In the genomic region with DNA sequence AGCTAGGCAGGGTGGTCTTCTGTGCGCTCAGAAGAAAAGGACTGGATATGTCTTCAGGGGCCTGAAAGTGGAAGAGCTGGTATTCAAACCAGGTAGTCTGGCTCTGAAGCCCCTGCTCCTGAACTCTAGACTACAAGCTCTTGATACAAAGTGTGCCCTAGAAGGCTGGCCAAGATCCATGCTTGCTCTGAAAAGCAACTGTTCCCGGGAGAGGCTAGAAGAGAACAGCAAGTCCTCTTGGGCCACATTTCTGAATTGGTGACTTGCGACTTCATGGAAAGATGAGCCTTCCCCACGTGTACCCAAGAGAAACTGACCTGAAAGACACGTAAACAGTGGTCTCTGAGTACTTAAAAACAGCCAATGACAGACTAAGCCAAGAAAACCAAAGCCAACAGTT, we compare ENCODE assay signal across 17 cellular contexts.
DNase-seq lines count a peak whose midpoint lies in the region; TF ChIP-seq lines count a peak whose summit lies in the region.
"Had no signal": no experiment of that assay in that cellular context is flagged by ENCODE, and none has a peak within 500 bp of the region (broad histone marks: within the 10 kb centered on the region; RNA-seq: fewer than 3 reads in every experiment).

No MANE protein-coding gene starts in this region.

- intact Hi-C loops in esophagus muscularis mucosa (cut with DNase I) (no loop called here), testis (cut with DNase I; ENCODE audit: low total_unique reads) (no loop called here)

- H3K27ac Mint-ChIP-seq in nephron progenitor cell, result no peak overlapping the region
- no peak overlapping the region for H3K27ac Mint-ChIP-seq in activated CD4-positive, alpha-beta memory T cell treated with anti-CD3 and anti-CD28 coated beads, Interleukin-2, amount 10 ng/mL, durations not matched to agents 7 days and 5 days
- H3K27ac Mint-ChIP-seq: GM23338 had no signal

- no peak for TF ChIP-seq CTCF in esophagus muscularis mucosa (IDR thresholded peaks at IDR 0.05)
- no peak for TF ChIP-seq CTCF in testis (IDR thresholded peaks at IDR 0.05)
- no peak for TF ChIP-seq CTCF in nephron progenitor cell (IDR thresholded peaks at IDR 0.05)

- peaks cover 0 to 13% (median 5%) of the 10 kb centered on the region in 4 donors for H3K9me3 ChIP-seq in esophagus muscularis mucosa
- H3K9me3 ChIP-seq in testis, result no peaks in the 10 kb centered on the region
- H3K9me3 ChIP-seq: Caco-2, Peyer's patch had no signal

- H3K4me3 Mint-ChIP-seq in nephron progenitor cell, result no peak overlapping the region
- H3K4me3 Mint-ChIP-seq in activated CD4-positive, alpha-beta memory T cell treated with anti-CD3 and anti-CD28 coated beads, Interleukin-2, amount 10 ng/mL, durations not matched to agents 7 days and 5 days, result no peak overlapping the region
- H3K4me3 Mint-ChIP-seq: GM23338 had no signal

- H3K36me3 Mint-ChIP-seq in nephron progenitor cell (ENCODE audit: low read depth), result no peaks in the 10 kb centered on the region
- H3K36me3 Mint-ChIP-seq in activated CD4-positive, alpha-beta memory T cell treated with anti-CD3 and anti-CD28 coated beads, Interleukin-2, amount 10 ng/mL, durations not matched to agents 7 days and 5 days (ENCODE audit: low read depth), result no peaks in the 10 kb centered on the region

- H3K4me1 ChIP-seq in esophagus muscularis mucosa (no peaks in the 10 kb centered on the region), testis (no peaks in the 10 kb centered on the region)
- H3K4me1 ChIP-seq: Caco-2, Peyer's patch had no signal

- no peaks in the 10 kb centered on the region for H3K4me1 Mint-ChIP-seq in nephron progenitor cell
- no peaks in the 10 kb centered on the region for H3K4me1 Mint-ChIP-seq in activated CD4-positive, alpha-beta memory T cell treated with anti-CD3 and anti-CD28 coated beads, Interleukin-2, amount 10 ng/mL, durations not matched to agents 7 days and 5 days
- H3K4me1 Mint-ChIP-seq: GM23338 had no signal

- H3K27me3 ChIP-seq in esophagus muscularis mucosa, result peaks cover 0 to 48% (median 0%) of the 10 kb centered on the region in 4 donors
- H3K27me3 ChIP-seq in testis, result no peaks in the 10 kb centered on the region
- H3K27me3 ChIP-seq: Peyer's patch had no signal

- H3K27me3 Mint-ChIP-seq in nephron progenitor cell (ENCODE audit: low read depth, poor library complexity), result peaks cover 16% of the 10 kb centered on the region
- no peaks in the 10 kb centered on the region for H3K27me3 Mint-ChIP-seq in activated CD4-positive, alpha-beta memory T cell treated with anti-CD3 and anti-CD28 coated beads, Interleukin-2, amount 10 ng/mL, durations not matched to agents 7 days and 5 days

- TF ChIP-seq POLR2A in esophagus muscularis mucosa (IDR thresholded peaks at IDR 0.05; ENCODE audit: low read depth), result no peak
- TF ChIP-seq POLR2A in testis (IDR thresholded peaks at IDR 0.05), result no peak

- TF ChIP-seq EP300 in esophagus muscularis mucosa (IDR thresholded peaks at IDR 0.05), result no peak

- no peak overlapping the region for H3K4me3 ChIP-seq in esophagus muscularis mucosa
- no peak overlapping the region for H3K4me3 ChIP-seq in testis
- H3K4me3 ChIP-seq: GM23338, K562, Peyer's patch had no signal

- CTCF ChIA-PET in activated CD4-positive, alpha-beta memory T cell treated with anti-CD3 and anti-CD28 coated beads, Interleukin-2, amount 10 ng/mL, durations not matched to agents 7 days and 5 days (lab: Charles Lee), result no interaction called here

- DNase-seq in esophagus muscularis mucosa (ENCODE audit: extremely low spot score) (peak; percentile 79), midbrain (lab: John Stamatoyannopoulos, UW) (peak; percentile 58), testis (peak; percentile 41), nephron progenitor cell (no peak), NCI-H510A (lab: John Stamatoyannopoulos, UW) (no peak)
- no peak for DNase-seq in activated CD4-positive, alpha-beta memory T cell treated with anti-CD3 and anti-CD28 coated beads, Interleukin-2, amount 10 ng/mL, durations not matched to agents 7 days and 5 days
- DNase-seq: ACHN, AML-193, Caco-2, NCI-H1930, NCI-H2171 treated with DMSO at 0.1 percent for 48 hours, NCI-H510A treated with DMSO at 0.1 percent for 48 hours, NCI-H82, Peyer's patch had no signal

- POLR2A ChIA-PET in activated CD4-positive, alpha-beta memory T cell treated with anti-CD3 and anti-CD28 coated beads, Interleukin-2, amount 10 ng/mL, durations not matched to agents 7 days and 5 days (lab: Charles Lee), result no interaction called here

- H3K9me3 Mint-ChIP-seq in nephron progenitor cell, result peaks cover 7% of the 10 kb centered on the region
- H3K9me3 Mint-ChIP-seq in activated CD4-positive, alpha-beta memory T cell treated with anti-CD3 and anti-CD28 coated beads, Interleukin-2, amount 10 ng/mL, durations not matched to agents 7 days and 5 days, result no peaks in the 10 kb centered on the region

- 59% methylated on average over 5 of the region's 5 CpGs for WGBS in esophagus muscularis mucosa
- WGBS in testis, 2 donors, result 48 to 62% methylated on average over 5 of the region's 5 CpGs

- H3K27ac ChIP-seq in angular gyrus (ENCODE audit: low read depth, low read length) (peak overlapping the region; percentile 59), esophagus muscularis mucosa (replicated peaks in 1 of 4) (no peak overlapping the region), testis (no peak overlapping the region)
- H3K27ac ChIP-seq: Peyer's patch had no signal

- no peaks in the 10 kb centered on the region for H3K36me3 ChIP-seq in esophagus muscularis mucosa
- H3K36me3 ChIP-seq in testis (ENCODE audit: low read depth, missing control alignments), result no peaks in the 10 kb centered on the region
- H3K36me3 ChIP-seq: Peyer's patch had no signal

Comparison
In these comparisons a context has a peak if more than half of its experiments do, and no peak if none do; other contexts are left out.
1. DNase-seq: peak in esophagus muscularis mucosa (single experiment), midbrain (single experiment) and testis (single experiment); none in nephron progenitor cell (single experiment), NCI-H510A (single experiment) and activated CD4-positive, alpha-beta memory T cell treated with anti-CD3 and anti-CD28 coated beads, Interleukin-2, amount 10 ng/mL, durations not matched to agents 7 days and 5 days (single experiment).